In the genomic region with DNA sequence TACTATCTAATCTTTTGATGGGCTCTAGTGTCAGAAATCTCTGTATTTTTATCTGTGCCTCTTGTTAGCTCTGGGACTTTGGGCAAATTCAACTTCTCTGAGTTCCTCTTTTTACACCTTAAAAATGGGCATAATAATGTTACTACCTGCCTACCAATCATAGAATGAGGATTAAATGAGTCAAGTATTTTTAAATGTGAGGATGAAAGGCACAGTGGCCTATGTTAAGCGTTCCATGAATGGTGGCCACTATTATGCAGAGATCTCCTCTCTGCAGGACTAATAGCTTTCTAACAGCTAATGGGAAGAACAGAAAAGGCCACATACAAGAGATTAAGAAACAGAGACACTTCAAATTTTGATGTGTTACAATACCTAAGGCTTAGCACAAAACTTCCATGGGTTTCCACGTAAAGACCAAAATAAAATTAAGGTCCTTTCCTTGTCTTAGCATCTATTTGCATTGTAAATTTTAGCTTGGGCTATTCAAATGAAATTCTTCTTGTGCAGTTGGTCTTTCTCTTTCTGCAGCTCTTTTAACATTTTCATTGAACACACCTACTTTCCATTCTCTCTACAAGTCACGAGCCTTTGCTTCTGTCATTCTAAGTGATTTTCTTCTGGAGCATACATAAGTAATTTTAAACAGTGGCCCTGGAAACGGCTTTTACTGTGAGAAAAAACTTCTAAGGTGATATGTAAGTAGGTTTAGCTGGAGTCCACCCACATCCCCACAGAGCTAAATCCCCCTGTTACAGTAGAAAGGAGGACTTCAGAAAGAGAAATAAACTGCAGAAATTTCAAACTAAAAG, we compare ENCODE assay signal across 2 cellular contexts.
TF ChIP-seq lines count a peak whose summit lies in the region.

No MANE protein-coding gene starts in this region.

TF ChIP-seq in GM23338, 12 proteins besides CTCF, POLR2A, EP300 and RAD21:
- TF ChIP-seq, protein P1, sequence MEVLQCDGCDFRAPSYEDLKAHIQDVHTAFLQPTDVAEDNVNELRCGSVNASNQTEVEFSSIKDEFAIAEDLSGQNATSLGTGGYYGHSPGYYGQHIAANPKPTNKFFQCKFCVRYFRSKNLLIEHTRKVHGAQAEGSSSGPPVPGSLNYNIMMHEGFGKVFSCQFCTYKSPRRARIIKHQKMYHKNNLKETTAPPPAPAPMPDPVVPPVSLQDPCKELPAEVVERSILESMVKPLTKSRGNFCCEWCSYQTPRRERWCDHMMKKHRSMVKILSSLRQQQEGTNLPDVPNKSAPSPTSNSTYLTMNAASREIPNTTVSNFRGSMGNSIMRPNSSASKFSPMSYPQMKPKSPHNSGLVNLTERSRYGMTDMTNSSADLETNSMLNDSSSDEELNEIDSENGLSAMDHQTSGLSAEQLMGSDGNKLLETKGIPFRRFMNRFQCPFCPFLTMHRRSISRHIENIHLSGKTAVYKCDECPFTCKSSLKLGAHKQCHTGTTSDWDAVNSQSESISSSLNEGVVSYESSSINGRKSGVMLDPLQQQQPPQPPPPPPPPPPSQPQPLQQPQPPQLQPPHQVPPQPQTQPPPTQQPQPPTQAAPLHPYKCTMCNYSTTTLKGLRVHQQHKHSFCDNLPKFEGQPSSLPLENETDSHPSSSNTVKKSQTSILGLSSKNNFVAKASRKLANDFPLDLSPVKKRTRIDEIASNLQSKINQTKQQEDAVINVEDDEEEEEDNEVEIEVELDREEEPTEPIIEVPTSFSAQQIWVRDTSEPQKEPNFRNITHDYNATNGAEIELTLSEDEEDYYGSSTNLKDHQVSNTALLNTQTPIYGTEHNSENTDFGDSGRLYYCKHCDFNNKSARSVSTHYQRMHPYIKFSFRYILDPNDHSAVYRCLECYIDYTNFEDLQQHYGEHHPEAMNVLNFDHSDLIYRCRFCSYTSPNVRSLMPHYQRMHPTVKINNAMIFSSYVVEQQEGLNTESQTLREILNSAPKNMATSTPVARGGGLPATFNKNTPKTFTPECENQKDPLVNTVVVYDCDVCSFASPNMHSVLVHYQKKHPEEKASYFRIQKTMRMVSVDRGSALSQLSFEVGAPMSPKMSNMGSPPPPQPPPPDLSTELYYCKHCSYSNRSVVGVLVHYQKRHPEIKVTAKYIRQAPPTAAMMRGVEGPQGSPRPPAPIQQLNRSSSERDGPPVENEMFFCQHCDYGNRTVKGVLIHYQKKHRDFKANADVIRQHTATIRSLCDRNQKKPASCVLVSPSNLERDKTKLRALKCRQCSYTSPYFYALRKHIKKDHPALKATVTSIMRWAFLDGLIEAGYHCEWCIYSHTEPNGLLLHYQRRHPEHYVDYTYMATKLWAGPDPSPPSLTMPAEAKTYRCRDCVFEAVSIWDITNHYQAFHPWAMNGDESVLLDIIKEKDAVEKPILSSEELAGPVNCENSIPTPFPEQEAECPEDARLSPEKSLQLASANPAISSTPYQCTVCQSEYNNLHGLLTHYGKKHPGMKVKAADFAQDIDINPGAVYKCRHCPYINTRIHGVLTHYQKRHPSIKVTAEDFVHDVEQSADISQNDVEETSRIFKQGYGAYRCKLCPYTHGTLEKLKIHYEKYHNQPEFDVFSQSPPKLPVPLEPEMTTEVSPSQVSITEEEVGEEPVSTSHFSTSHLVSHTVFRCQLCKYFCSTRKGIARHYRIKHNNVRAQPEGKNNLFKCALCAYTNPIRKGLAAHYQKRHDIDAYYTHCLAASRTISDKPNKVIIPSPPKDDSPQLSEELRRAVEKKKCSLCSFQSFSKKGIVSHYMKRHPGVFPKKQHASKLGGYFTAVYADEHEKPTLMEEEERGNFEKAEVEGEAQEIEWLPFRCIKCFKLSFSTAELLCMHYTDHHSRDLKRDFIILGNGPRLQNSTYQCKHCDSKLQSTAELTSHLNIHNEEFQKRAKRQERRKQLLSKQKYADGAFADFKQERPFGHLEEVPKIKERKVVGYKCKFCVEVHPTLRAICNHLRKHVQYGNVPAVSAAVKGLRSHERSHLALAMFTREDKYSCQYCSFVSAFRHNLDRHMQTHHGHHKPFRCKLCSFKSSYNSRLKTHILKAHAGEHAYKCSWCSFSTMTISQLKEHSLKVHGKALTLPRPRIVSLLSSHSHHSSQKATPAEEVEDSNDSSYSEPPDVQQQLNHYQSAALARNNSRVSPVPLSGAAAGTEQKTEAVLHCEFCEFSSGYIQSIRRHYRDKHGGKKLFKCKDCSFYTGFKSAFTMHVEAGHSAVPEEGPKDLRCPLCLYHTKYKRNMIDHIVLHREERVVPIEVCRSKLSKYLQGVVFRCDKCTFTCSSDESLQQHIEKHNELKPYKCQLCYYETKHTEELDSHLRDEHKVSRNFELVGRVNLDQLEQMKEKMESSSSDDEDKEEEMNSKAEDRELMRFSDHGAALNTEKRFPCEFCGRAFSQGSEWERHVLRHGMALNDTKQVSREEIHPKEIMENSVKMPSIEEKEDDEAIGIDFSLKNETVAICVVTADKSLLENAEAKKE (CRISPR knock-in tag; IDR thresholded peaks at IDR 0.05) = peak; percentile 43; the same call in 1 of the 2 replicates
- TF ChIP-seq ZNF331 (CRISPR knock-in tag; IDR thresholded peaks at IDR 0.05; ENCODE audit: low read depth) (no peak), NANOG (IDR thresholded peaks at IDR 0.05; ENCODE audit: borderline replicate concordance) (peak; percentile 93)

TF ChIP-seq in H1, 55 proteins besides CTCF, POLR2A, EP300 and RAD21:
- TF ChIP-seq NANOG (IDR thresholded peaks at IDR 0.05; ENCODE audit: insufficient read depth, low read depth, low read length, poor library complexity, severe bottlenecking) (peak; percentile 98), CBX8 (IDR thresholded peaks at IDR 0.05; ENCODE audit: borderline replicate concordance, low read depth, low read length) (no peak), BCL11A (IDR thresholded peaks at IDR 0.05; ENCODE audit: low read depth in 2 of 2, low read length in 2 of 2) (peak in 1 of 2 experiments; percentile 28), POU5F1 (IDR thresholded peaks at IDR 0.05; ENCODE audit: low read depth, low read length) (peak; percentile 87; the same call in 1 of the 2 replicates), SP1 (IDR thresholded peaks at IDR 0.05; ENCODE audit: low read depth, low read length) (0 out of 2 replicates have a peak, but pooled peaks have one; percentile 28), TCF12 (IDR thresholded peaks at IDR 0.05; ENCODE audit: low read depth, low read length) (no peak), JUN (IDR thresholded peaks at IDR 0.05; ENCODE audit: low read depth, low read length) (no peak), CBX5 (IDR thresholded peaks at IDR 0.05; ENCODE audit: low read depth, low read length) (no peak)
- TF ChIP-seq, protein P2, sequence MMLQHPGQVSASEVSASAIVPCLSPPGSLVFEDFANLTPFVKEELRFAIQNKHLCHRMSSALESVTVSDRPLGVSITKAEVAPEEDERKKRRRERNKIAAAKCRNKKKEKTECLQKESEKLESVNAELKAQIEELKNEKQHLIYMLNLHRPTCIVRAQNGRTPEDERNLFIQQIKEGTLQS (IDR thresholded peaks at IDR 0.05; ENCODE audit: insufficient read depth, low read depth, low read length) = no peak
- TF ChIP-seq, protein P3, sequence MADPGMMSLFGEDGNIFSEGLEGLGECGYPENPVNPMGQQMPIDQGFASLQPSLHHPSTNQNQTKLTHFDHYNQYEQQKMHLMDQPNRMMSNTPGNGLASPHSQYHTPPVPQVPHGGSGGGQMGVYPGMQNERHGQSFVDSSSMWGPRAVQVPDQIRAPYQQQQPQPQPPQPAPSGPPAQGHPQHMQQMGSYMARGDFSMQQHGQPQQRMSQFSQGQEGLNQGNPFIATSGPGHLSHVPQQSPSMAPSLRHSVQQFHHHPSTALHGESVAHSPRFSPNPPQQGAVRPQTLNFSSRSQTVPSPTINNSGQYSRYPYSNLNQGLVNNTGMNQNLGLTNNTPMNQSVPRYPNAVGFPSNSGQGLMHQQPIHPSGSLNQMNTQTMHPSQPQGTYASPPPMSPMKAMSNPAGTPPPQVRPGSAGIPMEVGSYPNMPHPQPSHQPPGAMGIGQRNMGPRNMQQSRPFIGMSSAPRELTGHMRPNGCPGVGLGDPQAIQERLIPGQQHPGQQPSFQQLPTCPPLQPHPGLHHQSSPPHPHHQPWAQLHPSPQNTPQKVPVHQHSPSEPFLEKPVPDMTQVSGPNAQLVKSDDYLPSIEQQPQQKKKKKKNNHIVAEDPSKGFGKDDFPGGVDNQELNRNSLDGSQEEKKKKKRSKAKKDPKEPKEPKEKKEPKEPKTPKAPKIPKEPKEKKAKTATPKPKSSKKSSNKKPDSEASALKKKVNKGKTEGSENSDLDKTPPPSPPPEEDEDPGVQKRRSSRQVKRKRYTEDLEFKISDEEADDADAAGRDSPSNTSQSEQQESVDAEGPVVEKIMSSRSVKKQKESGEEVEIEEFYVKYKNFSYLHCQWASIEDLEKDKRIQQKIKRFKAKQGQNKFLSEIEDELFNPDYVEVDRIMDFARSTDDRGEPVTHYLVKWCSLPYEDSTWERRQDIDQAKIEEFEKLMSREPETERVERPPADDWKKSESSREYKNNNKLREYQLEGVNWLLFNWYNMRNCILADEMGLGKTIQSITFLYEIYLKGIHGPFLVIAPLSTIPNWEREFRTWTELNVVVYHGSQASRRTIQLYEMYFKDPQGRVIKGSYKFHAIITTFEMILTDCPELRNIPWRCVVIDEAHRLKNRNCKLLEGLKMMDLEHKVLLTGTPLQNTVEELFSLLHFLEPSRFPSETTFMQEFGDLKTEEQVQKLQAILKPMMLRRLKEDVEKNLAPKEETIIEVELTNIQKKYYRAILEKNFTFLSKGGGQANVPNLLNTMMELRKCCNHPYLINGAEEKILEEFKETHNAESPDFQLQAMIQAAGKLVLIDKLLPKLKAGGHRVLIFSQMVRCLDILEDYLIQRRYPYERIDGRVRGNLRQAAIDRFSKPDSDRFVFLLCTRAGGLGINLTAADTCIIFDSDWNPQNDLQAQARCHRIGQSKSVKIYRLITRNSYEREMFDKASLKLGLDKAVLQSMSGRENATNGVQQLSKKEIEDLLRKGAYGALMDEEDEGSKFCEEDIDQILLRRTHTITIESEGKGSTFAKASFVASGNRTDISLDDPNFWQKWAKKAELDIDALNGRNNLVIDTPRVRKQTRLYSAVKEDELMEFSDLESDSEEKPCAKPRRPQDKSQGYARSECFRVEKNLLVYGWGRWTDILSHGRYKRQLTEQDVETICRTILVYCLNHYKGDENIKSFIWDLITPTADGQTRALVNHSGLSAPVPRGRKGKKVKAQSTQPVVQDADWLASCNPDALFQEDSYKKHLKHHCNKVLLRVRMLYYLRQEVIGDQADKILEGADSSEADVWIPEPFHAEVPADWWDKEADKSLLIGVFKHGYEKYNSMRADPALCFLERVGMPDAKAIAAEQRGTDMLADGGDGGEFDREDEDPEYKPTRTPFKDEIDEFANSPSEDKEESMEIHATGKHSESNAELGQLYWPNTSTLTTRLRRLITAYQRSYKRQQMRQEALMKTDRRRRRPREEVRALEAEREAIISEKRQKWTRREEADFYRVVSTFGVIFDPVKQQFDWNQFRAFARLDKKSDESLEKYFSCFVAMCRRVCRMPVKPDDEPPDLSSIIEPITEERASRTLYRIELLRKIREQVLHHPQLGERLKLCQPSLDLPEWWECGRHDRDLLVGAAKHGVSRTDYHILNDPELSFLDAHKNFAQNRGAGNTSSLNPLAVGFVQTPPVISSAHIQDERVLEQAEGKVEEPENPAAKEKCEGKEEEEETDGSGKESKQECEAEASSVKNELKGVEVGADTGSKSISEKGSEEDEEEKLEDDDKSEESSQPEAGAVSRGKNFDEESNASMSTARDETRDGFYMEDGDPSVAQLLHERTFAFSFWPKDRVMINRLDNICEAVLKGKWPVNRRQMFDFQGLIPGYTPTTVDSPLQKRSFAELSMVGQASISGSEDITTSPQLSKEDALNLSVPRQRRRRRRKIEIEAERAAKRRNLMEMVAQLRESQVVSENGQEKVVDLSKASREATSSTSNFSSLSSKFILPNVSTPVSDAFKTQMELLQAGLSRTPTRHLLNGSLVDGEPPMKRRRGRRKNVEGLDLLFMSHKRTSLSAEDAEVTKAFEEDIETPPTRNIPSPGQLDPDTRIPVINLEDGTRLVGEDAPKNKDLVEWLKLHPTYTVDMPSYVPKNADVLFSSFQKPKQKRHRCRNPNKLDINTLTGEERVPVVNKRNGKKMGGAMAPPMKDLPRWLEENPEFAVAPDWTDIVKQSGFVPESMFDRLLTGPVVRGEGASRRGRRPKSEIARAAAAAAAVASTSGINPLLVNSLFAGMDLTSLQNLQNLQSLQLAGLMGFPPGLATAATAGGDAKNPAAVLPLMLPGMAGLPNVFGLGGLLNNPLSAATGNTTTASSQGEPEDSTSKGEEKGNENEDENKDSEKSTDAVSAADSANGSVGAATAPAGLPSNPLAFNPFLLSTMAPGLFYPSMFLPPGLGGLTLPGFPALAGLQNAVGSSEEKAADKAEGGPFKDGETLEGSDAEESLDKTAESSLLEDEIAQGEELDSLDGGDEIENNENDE (IDR thresholded peaks at IDR 0.05; ENCODE audit: insufficient replicate concordance, low read length) = peak; percentile 81
